In the genomic region with DNA sequence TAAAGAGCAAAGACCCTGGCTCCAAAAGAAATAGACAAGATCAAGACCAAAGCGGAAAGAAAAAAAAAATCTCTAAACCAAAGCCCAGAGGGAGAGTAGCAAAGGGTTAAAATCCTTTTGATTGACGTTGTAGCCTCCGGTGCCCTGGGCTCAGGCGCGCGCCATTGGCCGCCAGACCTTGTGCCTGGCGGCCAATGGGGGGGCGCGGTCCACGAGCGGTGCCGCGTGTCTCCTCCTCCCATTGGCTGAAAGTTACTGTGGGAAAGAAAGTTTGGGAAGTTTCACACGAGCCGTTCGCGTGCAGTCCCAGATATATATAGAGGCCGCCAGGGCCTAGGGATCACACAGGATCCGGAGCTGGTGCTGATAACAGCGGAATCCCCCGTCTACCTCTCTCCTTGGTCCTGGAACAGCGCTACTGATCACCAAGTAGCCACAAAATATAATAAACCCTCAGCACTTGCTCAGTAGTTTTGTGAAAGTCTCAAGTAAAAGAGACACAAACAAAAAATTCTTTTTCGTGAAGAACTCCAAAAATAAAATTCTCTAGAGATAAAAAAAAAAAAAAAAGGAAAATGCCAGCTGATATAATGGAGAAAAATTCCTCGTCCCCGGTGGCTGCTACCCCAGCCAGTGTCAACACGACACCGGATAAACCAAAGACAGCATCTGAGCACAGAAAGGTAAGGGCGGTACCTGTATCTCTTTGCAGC, we compare ENCODE assay signal across 1 cellular context.
TF ChIP-seq lines count a peak whose summit lies in the region.

A gene with protein sequence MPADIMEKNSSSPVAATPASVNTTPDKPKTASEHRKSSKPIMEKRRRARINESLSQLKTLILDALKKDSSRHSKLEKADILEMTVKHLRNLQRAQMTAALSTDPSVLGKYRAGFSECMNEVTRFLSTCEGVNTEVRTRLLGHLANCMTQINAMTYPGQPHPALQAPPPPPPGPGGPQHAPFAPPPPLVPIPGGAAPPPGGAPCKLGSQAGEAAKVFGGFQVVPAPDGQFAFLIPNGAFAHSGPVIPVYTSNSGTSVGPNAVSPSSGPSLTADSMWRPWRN (plus strand): TSS at position 343 of the 713 bp plus-strand sequence. CDS start 233 bp downstream, at position 576.

TF ChIP-seq in HepG2, 621 proteins besides CTCF, POLR2A, EP300 and RAD21 (continued from another document and continues in another):
- TF ChIP-seq, protein P1, sequence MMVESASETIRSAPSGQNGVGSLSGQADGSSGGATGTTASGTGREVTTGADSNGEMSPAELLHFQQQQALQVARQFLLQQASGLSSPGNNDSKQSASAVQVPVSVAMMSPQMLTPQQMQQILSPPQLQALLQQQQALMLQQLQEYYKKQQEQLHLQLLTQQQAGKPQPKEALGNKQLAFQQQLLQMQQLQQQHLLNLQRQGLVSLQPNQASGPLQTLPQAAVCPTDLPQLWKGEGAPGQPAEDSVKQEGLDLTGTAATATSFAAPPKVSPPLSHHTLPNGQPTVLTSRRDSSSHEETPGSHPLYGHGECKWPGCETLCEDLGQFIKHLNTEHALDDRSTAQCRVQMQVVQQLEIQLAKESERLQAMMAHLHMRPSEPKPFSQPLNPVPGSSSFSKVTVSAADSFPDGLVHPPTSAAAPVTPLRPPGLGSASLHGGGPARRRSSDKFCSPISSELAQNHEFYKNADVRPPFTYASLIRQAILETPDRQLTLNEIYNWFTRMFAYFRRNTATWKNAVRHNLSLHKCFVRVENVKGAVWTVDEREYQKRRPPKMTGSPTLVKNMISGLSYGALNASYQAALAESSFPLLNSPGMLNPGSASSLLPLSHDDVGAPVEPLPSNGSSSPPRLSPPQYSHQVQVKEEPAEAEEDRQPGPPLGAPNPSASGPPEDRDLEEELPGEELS (CRISPR knock-in tag; IDR thresholded peaks at IDR 0.05): peak; percentile 78
- 0 out of 2 replicates have a peak, but pooled peaks have one; percentile 37 for TF ChIP-seq ZFP1 (CRISPR knock-in tag; IDR thresholded peaks at IDR 0.05)
- TF ChIP-seq ZSCAN9 (CRISPR knock-in tag; IDR thresholded peaks at IDR 0.05; ENCODE audit: borderline replicate concordance): peak; percentile 55; the same call in 1 of the 2 replicates
- TF ChIP-seq, protein P2, sequence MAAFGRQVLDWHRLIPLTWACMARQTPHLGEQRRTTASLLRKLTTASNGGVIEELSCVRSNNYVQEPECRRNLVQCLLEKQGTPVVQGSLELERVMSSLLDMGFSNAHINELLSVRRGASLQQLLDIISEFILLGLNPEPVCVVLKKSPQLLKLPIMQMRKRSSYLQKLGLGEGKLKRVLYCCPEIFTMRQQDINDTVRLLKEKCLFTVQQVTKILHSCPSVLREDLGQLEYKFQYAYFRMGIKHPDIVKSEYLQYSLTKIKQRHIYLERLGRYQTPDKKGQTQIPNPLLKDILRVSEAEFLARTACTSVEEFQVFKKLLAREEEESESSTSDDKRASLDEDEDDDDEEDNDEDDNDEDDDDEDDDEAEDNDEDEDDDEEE (CRISPR knock-in tag; IDR thresholded peaks at IDR 0.05): peak; percentile 48; the same call in 1 of the 2 replicates
- TF ChIP-seq GTF2F1 (IDR thresholded peaks at IDR 0.05; ENCODE audit: low read length): peak; percentile 87
- TF ChIP-seq MYC (CRISPR knock-in tag; IDR thresholded peaks at IDR 0.05; ENCODE audit: borderline replicate concordance): peak; percentile 54; the same call in 1 of the 2 replicates
- TF ChIP-seq IRX3 (CRISPR knock-in tag; IDR thresholded peaks at IDR 0.05; ENCODE audit: borderline replicate concordance, low read depth): 0 out of 2 replicates have a peak, but pooled peaks have one; percentile 41
- TF ChIP-seq MTA1 (CRISPR knock-in tag; IDR thresholded peaks at IDR 0.05; ENCODE audit: borderline replicate concordance): no peak
- TF ChIP-seq, protein P3, sequence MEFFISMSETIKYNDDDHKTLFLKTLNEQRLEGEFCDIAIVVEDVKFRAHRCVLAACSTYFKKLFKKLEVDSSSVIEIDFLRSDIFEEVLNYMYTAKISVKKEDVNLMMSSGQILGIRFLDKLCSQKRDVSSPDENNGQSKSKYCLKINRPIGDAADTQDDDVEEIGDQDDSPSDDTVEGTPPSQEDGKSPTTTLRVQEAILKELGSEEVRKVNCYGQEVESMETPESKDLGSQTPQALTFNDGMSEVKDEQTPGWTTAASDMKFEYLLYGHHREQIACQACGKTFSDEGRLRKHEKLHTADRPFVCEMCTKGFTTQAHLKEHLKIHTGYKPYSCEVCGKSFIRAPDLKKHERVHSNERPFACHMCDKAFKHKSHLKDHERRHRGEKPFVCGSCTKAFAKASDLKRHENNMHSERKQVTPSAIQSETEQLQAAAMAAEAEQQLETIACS (CRISPR knock-in tag; IDR thresholded peaks at IDR 0.05): peak; percentile 69
- 0 out of 2 replicates have a peak, but pooled peaks have one; percentile 18 for TF ChIP-seq TCF7 (IDR thresholded peaks at IDR 0.05; ENCODE audit: low read depth)
- no peak for TF ChIP-seq ZNF547 (CRISPR knock-in tag; IDR thresholded peaks at IDR 0.05)
- TF ChIP-seq, protein P4, sequence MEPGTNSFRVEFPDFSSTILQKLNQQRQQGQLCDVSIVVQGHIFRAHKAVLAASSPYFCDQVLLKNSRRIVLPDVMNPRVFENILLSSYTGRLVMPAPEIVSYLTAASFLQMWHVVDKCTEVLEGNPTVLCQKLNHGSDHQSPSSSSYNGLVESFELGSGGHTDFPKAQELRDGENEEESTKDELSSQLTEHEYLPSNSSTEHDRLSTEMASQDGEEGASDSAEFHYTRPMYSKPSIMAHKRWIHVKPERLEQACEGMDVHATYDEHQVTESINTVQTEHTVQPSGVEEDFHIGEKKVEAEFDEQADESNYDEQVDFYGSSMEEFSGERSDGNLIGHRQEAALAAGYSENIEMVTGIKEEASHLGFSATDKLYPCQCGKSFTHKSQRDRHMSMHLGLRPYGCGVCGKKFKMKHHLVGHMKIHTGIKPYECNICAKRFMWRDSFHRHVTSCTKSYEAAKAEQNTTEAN (CRISPR knock-in tag; conservative IDR thresholded peaks at IDR 0.05): peak; percentile 97
- peak; percentile 77; the same call in 1 of the 2 replicates for TF ChIP-seq HOXA3 (CRISPR knock-in tag; IDR thresholded peaks at IDR 0.05)
- 0 out of 2 replicates have a peak, but pooled peaks have one; percentile 28 for TF ChIP-seq FOXC1 (CRISPR knock-in tag; IDR thresholded peaks at IDR 0.05; ENCODE audit: borderline replicate concordance)
- TF ChIP-seq, protein P5, sequence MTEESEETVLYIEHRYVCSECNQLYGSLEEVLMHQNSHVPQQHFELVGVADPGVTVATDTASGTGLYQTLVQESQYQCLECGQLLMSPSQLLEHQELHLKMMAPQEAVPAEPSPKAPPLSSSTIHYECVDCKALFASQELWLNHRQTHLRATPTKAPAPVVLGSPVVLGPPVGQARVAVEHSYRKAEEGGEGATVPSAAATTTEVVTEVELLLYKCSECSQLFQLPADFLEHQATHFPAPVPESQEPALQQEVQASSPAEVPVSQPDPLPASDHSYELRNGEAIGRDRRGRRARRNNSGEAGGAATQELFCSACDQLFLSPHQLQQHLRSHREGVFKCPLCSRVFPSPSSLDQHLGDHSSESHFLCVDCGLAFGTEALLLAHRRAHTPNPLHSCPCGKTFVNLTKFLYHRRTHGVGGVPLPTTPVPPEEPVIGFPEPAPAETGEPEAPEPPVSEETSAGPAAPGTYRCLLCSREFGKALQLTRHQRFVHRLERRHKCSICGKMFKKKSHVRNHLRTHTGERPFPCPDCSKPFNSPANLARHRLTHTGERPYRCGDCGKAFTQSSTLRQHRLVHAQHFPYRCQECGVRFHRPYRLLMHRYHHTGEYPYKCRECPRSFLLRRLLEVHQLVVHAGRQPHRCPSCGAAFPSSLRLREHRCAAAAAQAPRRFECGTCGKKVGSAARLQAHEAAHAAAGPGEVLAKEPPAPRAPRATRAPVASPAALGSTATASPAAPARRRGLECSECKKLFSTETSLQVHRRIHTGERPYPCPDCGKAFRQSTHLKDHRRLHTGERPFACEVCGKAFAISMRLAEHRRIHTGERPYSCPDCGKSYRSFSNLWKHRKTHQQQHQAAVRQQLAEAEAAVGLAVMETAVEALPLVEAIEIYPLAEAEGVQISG (CRISPR knock-in tag; IDR thresholded peaks at IDR 0.05): peak; percentile 75
- TF ChIP-seq ZNF501 (CRISPR knock-in tag; IDR thresholded peaks at IDR 0.05): 0 out of 2 replicates have a peak, but pooled peaks have one; percentile 21
- TF ChIP-seq KAT8 (CRISPR knock-in tag; IDR thresholded peaks at IDR 0.05): peak; percentile 85
- peak; percentile 92 for TF ChIP-seq RFXAP (CRISPR knock-in tag; IDR thresholded peaks at IDR 0.05; ENCODE audit: borderline replicate concordance)
- TF ChIP-seq ZNF75D (CRISPR knock-in tag; IDR thresholded peaks at IDR 0.05; ENCODE audit: borderline replicate concordance): no peak
- peak; percentile 78 for TF ChIP-seq KDM2A (CRISPR knock-in tag; IDR thresholded peaks at IDR 0.05; ENCODE audit: borderline replicate concordance, low read depth)
- 0 out of 2 replicates have a peak, but pooled peaks have one; percentile 39 for TF ChIP-seq ZNF160 (CRISPR knock-in tag; IDR thresholded peaks at IDR 0.05)
- peak in 1 of 2 experiments; percentile 97; a peak in 2 of 4 replicates for TF ChIP-seq KLF16 (CRISPR knock-in tag; IDR thresholded peaks at IDR 0.05)
- no peak for TF ChIP-seq ZNF839 (CRISPR knock-in tag; IDR thresholded peaks at IDR 0.05; ENCODE audit: borderline replicate concordance)
- TF ChIP-seq ZNF124 (CRISPR knock-in tag; IDR thresholded peaks at IDR 0.05): 0 out of 2 replicates have a peak, but pooled peaks have one; percentile 59
- TF ChIP-seq ZSCAN21 (CRISPR knock-in tag; IDR thresholded peaks at IDR 0.05; ENCODE audit: borderline replicate concordance): peak; percentile 61
- no peak for TF ChIP-seq HNRNPL (IDR thresholded peaks at IDR 0.05; ENCODE audit: low read depth, low read length)
- peak; percentile 99 for TF ChIP-seq ZNF652 (CRISPR knock-in tag; IDR thresholded peaks at IDR 0.05; ENCODE audit: borderline replicate concordance, low read depth)
- TF ChIP-seq PRMT3 (CRISPR knock-in tag; IDR thresholded peaks at IDR 0.05; ENCODE audit: borderline replicate concordance, low read depth): 0 out of 2 replicates have a peak, but pooled peaks have one; percentile 46
- peak; percentile 46; the same call in 1 of the 2 replicates for TF ChIP-seq HDAC1 (CRISPR knock-in tag; IDR thresholded peaks at IDR 0.05)
- TF ChIP-seq CHCHD3 (CRISPR knock-in tag; IDR thresholded peaks at IDR 0.05): no peak
- peak; percentile 82; the same call in 1 of the 2 replicates for TF ChIP-seq ZNF557 (CRISPR knock-in tag; IDR thresholded peaks at IDR 0.05)
- no peak for TF ChIP-seq AKAP8 (CRISPR knock-in tag; IDR thresholded peaks at IDR 0.05)
- TF ChIP-seq, protein P6, sequence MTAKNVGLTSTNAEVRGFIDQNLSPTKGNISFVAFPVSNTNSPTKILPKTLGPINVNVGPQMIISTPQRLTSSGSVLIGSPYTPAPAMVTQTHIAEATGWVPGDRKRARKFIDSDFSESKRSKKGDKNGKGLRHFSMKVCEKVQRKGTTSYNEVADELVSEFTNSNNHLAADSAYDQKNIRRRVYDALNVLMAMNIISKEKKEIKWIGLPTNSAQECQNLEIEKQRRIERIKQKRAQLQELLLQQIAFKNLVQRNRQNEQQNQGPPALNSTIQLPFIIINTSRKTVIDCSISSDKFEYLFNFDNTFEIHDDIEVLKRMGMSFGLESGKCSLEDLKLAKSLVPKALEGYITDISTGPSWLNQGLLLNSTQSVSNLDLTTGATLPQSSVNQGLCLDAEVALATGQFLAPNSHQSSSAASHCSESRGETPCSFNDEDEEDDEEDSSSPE (CRISPR knock-in tag; IDR thresholded peaks at IDR 0.05): peak; percentile 81
- TF ChIP-seq, protein P7, sequence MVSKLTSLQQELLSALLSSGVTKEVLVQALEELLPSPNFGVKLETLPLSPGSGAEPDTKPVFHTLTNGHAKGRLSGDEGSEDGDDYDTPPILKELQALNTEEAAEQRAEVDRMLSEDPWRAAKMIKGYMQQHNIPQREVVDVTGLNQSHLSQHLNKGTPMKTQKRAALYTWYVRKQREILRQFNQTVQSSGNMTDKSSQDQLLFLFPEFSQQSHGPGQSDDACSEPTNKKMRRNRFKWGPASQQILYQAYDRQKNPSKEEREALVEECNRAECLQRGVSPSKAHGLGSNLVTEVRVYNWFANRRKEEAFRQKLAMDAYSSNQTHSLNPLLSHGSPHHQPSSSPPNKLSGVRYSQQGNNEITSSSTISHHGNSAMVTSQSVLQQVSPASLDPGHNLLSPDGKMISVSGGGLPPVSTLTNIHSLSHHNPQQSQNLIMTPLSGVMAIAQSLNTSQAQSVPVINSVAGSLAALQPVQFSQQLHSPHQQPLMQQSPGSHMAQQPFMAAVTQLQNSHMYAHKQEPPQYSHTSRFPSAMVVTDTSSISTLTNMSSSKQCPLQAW (CRISPR knock-in tag; IDR thresholded peaks at IDR 0.05): peak; percentile 62
- TF ChIP-seq ZNF556 (CRISPR knock-in tag; IDR thresholded peaks at IDR 0.05; ENCODE audit: borderline replicate concordance): no peak
- TF ChIP-seq ZFP37 (CRISPR knock-in tag; IDR thresholded peaks at IDR 0.05; ENCODE audit: borderline replicate concordance): peak; percentile 83; the same call in 1 of the 2 replicates
- TF ChIP-seq, protein P8, sequence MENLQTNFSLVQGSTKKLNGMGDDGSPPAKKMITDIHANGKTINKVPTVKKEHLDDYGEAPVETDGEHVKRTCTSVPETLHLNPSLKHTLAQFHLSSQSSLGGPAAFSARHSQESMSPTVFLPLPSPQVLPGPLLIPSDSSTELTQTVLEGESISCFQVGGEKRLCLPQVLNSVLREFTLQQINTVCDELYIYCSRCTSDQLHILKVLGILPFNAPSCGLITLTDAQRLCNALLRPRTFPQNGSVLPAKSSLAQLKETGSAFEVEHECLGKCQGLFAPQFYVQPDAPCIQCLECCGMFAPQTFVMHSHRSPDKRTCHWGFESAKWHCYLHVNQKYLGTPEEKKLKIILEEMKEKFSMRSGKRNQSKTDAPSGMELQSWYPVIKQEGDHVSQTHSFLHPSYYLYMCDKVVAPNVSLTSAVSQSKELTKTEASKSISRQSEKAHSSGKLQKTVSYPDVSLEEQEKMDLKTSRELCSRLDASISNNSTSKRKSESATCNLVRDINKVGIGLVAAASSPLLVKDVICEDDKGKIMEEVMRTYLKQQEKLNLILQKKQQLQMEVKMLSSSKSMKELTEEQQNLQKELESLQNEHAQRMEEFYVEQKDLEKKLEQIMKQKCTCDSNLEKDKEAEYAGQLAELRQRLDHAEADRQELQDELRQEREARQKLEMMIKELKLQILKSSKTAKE (CRISPR knock-in tag; IDR thresholded peaks at IDR 0.05; ENCODE audit: borderline replicate concordance): peak; percentile 45; the same call in 1 of the 2 replicates
- no peak for TF ChIP-seq ZNF879 (CRISPR knock-in tag; IDR thresholded peaks at IDR 0.05)
- peak; percentile 46 for TF ChIP-seq ELF1 (CRISPR knock-in tag; IDR thresholded peaks at IDR 0.05)
- peak; percentile 74; the same call in 1 of the 2 replicates for TF ChIP-seq MXD4 (CRISPR knock-in tag; IDR thresholded peaks at IDR 0.05)
- no peak for TF ChIP-seq ZNF749 (CRISPR knock-in tag; IDR thresholded peaks at IDR 0.05; ENCODE audit: borderline replicate concordance)
- TF ChIP-seq ZFX (CRISPR knock-in tag; IDR thresholded peaks at IDR 0.05; ENCODE audit: low read depth): peak; percentile 84
